In genomic region chr7:24840543-24840942, GRCh38 we compare ENCODE assay signal across 29 cellular contexts.
"Had no signal": no experiment of that assay in that cellular context is flagged by ENCODE, and none has a peak within 500 bp of the region (broad histone marks: within the 10 kb centered on the region; RNA-seq: fewer than 3 reads in every experiment).

No MANE protein-coding gene starts in this region.

- H3K4me3 Mint-ChIP-seq: activated CD4-positive, alpha-beta memory T cell treated with anti-CD3 and anti-CD28 coated beads for 36 hours; activated CD4-positive, alpha-beta T cell treated with anti-CD3 and anti-CD28 coated beads, Interleukin-2, amount 10 ng/mL, durations not matched to agents 24 days and 14 days; activated naive CD8-positive, alpha-beta T cell; activated T-cell treated with anti-CD3 and anti-CD28 coated beads, Interleukin-2, amount 50 U/mL, for 24 hours; immature natural killer cell; naive thymus-derived CD4-positive, alpha-beta T cell; stimulated activated naive CD8-positive, alpha-beta T cell treated with anti-CD3 and anti-CD28 coated beads, Interleukin-15, Interleukin-2, amounts not matched to agents 100 ng/mL and 50 ng/mL, for 24 hours; type B pancreatic cell had no signal

- H3K36me3 Mint-ChIP-seq: type B pancreatic cell had no signal

- H3K9me3 Mint-ChIP-seq: activated CD4-positive, alpha-beta memory T cell treated with anti-CD3 and anti-CD28 coated beads for 36 hours; activated CD4-positive, alpha-beta T cell treated with anti-CD3 and anti-CD28 coated beads, Interleukin-2, amount 10 ng/mL, durations not matched to agents 24 days and 14 days; activated T-cell treated with anti-CD3 and anti-CD28 coated beads, Interleukin-2, amount 50 U/mL, for 24 hours; activated T-helper 2 cell treated with anti-CD3 and anti-CD28 coated beads, Interferon-gamma antibody, Interleukin-2, Interleukin-4, amounts not matched to agents 10 μg/mL and 5 μg/mL and 100 μg/mL, durations not matched to agents 14 hours and 24 hours and 36 hours; immature natural killer cell; naive thymus-derived CD4-positive, alpha-beta T cell; stimulated activated naive CD8-positive, alpha-beta T cell treated with anti-CD3 and anti-CD28 coated beads, Interleukin-15, Interleukin-2, amounts not matched to agents 100 ng/mL and 50 ng/mL, for 24 hours; type B pancreatic cell had no signal

- DNase-seq: activated CD4-positive, alpha-beta memory T cell treated with anti-CD3 and anti-CD28 coated beads for 36 hours; activated CD4-positive, alpha-beta T cell treated with anti-CD3 and anti-CD28 coated beads, Interleukin-2, amount 10 ng/mL, durations not matched to agents 24 days and 14 days; activated CD4-positive, CD25-positive, alpha-beta regulatory T cell treated with anti-CD3 and anti-CD28 coated beads, Interleukin-2, amount 50 U/mL, for 72 hours; activated CD8-positive, alpha-beta memory T cell treated with anti-CD3 and anti-CD28 coated beads, Interleukin-2, amount 50 U/mL, for 4 hours; activated T-cell treated with anti-CD3 and anti-CD28 coated beads, Interleukin-2, amount 50 U/mL, for 24 hours; aorta; body of pancreas; dermis blood vessel endothelial cell; effector CD4-positive, alpha-beta T cell; esophagus squamous epithelium; heart left ventricle; hypothalamus; immature natural killer cell; kidney; left colon; mammary epithelial cell; naive thymus-derived CD4-positive, alpha-beta T cell; ovary; right lobe of liver; stimulated activated CD4-positive, alpha-beta T cell treated with anti-CD3 and anti-CD28 coated beads, Interleukin-2, amount 100 ng/mL, for 48 hours; substantia nigra; T-helper 2 cell; uterus had no signal

- H3K27ac Mint-ChIP-seq: activated CD4-positive, alpha-beta memory T cell treated with anti-CD3 and anti-CD28 coated beads for 36 hours; activated CD4-positive, alpha-beta T cell treated with anti-CD3 and anti-CD28 coated beads, Interleukin-2, amount 10 ng/mL, durations not matched to agents 24 days and 14 days; activated naive CD8-positive, alpha-beta T cell; activated T-cell treated with anti-CD3 and anti-CD28 coated beads, Interleukin-2, amount 50 U/mL, for 24 hours; activated T-helper 2 cell treated with anti-CD3 and anti-CD28 coated beads, Interferon-gamma antibody, Interleukin-2, Interleukin-4, amounts not matched to agents 10 μg/mL and 5 μg/mL and 100 μg/mL, durations not matched to agents 14 hours and 24 hours and 36 hours; naive thymus-derived CD4-positive, alpha-beta T cell; progenitor cell of endocrine pancreas; stimulated activated naive CD8-positive, alpha-beta T cell treated with anti-CD3 and anti-CD28 coated beads, Interleukin-15, Interleukin-2, amounts not matched to agents 100 ng/mL and 50 ng/mL, for 24 hours; type B pancreatic cell had no signal

- H3K27me3 ChIP-seq: body of pancreas, esophagus squamous epithelium, heart left ventricle, ovary, right lobe of liver, uterus had no signal

- H3K27me3 Mint-ChIP-seq: activated CD4-positive, alpha-beta memory T cell treated with anti-CD3 and anti-CD28 coated beads for 36 hours; activated CD4-positive, alpha-beta T cell treated with anti-CD3 and anti-CD28 coated beads, Interleukin-2, amount 10 ng/mL, durations not matched to agents 24 days and 14 days; activated naive CD8-positive, alpha-beta T cell; activated T-cell treated with anti-CD3 and anti-CD28 coated beads, Interleukin-2, amount 50 U/mL, for 24 hours; naive thymus-derived CD4-positive, alpha-beta T cell; progenitor cell of endocrine pancreas; stimulated activated naive CD8-positive, alpha-beta T cell treated with anti-CD3 and anti-CD28 coated beads, Interleukin-15, Interleukin-2, amounts not matched to agents 100 ng/mL and 50 ng/mL, for 24 hours; type B pancreatic cell had no signal

- H3K27ac ChIP-seq: body of pancreas, epithelial cell of prostate, esophagus squamous epithelium, heart left ventricle, ovary, right lobe of liver, uterus had no signal

- H3K36me3 ChIP-seq: ovary, right lobe of liver, uterus had no signal

- H3K9me3 ChIP-seq: body of pancreas, esophagus squamous epithelium, heart left ventricle, ovary, right lobe of liver, uterus had no signal

- H3K4me1 ChIP-seq: body of pancreas, right lobe of liver, uterus had no signal

- H3K4me3 ChIP-seq: body of pancreas, esophagus squamous epithelium, heart left ventricle, ovary, right lobe of liver, uterus had no signal

- ATAC-seq: body of pancreas; heart left ventricle; left colon; naive thymus-derived CD4-positive, alpha-beta T cell; right lobe of liver had no signal
